8 cellular contexts compared by ENCODE assay signal in genomic region chr7:67040832-67041231, GRCh38. TPM values are rescaled to one million over a fixed set of nuclear protein-coding genes. Genes with fewer than 3 reads are reported as not detected.
A peak's percentile ranks its signal among the peaks of the same experiment; 100 is the strongest.
DNase-seq lines count a peak whose midpoint lies in the region; ATAC-seq, FAIRE-seq and TF ChIP-seq lines count a peak whose summit lies in the region.
"Not testable (repeated sequence)": the region's sequence is repeated elsewhere in the genome, so short reads cannot be mapped to it uniquely, and the experiment has no call there.

No MANE protein-coding gene starts in this region.

- TF ChIP-seq EP300 in tibial nerve (IDR thresholded peaks at IDR 0.05) = not testable (repeated sequence)

- not testable (repeated sequence) for H3K9me3 Mint-ChIP-seq in endodermal cell, nephron

- H3K4me3 Mint-ChIP-seq in endodermal cell, nephron: not testable (repeated sequence)

- H3K27ac Mint-ChIP-seq in endodermal cell = not testable (repeated sequence)
- H3K27ac Mint-ChIP-seq in nephron = peak overlapping the region in 1 of 3 experiments; percentile 72

- not testable (repeated sequence) for H3K79me2 ChIP-seq in OCI-LY1 (ENCODE audit: insufficient read depth, low read length)

- not testable (repeated sequence) for ATAC-seq in heart left ventricle

- 46% methylated on average over 2 of the region's 2 CpGs; no CpG with 5 or more reads in 1 of the 2 experiments for WGBS in endodermal cell (ENCODE audit: insufficient coverage in 1 of 2, insufficient read length in 1 of 2), 2 experiments
- WGBS in heart left ventricle, 4 donors = 44 to 57% (median 50%) methylated on average over 2 of the region's 2 CpGs
- 51 to 53% methylated on average over 2 of the region's 2 CpGs for WGBS in tibial nerve, 2 donors

- TF ChIP-seq CTCF in C4-2B (conservative IDR thresholded peaks at IDR 0.05) = peak; percentile 65
- peak; percentile 52 for TF ChIP-seq CTCF in OCI-LY1 (IDR thresholded peaks at IDR 0.05; ENCODE audit: low read length)
- peak; percentile 69 for TF ChIP-seq CTCF in endodermal cell (conservative IDR thresholded peaks at IDR 0.05)
- peak in 11 of 12 donors; percentile 17 to 56 (median 40) for TF ChIP-seq CTCF in heart left ventricle (IDR thresholded peaks at IDR 0.05)
- peak; percentile 35 to 53 (median 38) for TF ChIP-seq CTCF in nephron (IDR thresholded peaks at IDR 0.05; ENCODE audit: unreplicated experiment in 3 of 3)
- TF ChIP-seq CTCF in tibial nerve (IDR thresholded peaks at IDR 0.05) = peak in 3 of 5 experiments; percentile 24 to 46 (median 30)

- H3K4me2 ChIP-seq in OCI-LY1 (ENCODE audit: low read length) = not testable (repeated sequence)

- H3K9ac ChIP-seq in OCI-LY1 (ENCODE audit: low read length); adipocyte (ENCODE audit: low read length); endodermal cell (ENCODE audit: extremely low read depth, low read length, poor library complexity, severe bottlenecking): not testable (repeated sequence)

- H4K20me1 ChIP-seq in OCI-LY1 (ENCODE audit: insufficient read depth, low read length) = not testable (repeated sequence)

- peaks cover 20% of the 10 kb centered on the region for H3K36me3 Mint-ChIP-seq in endodermal cell (ENCODE audit: low read depth)
- not testable (repeated sequence) for H3K36me3 Mint-ChIP-seq in nephron (ENCODE audit: low read depth)

- not testable (repeated sequence) for DNase-seq in GM19239 (ENCODE audit: insufficient read length, low spot score); endodermal cell; heart left ventricle; tibial nerve (ENCODE audit: low spot score in 2 of 2)
- peak; percentile 14 for DNase-seq in adipocyte (ENCODE audit: low read depth)

- not testable (repeated sequence) for H3K9me2 ChIP-seq in OCI-LY1 (ENCODE audit: low read depth, low read length)

- H3F3A ChIP-seq in OCI-LY1 (ENCODE audit: insufficient read depth, low read length) = not testable (repeated sequence)

- FAIRE-seq in GM19239 (lab: Jason Lieb, UNC) = peak; percentile 8

- peaks cover 15% of the 10 kb centered on the region for H3K36me3 ChIP-seq in OCI-LY1 (ENCODE audit: insufficient read depth, low read length)
- not testable (repeated sequence) for H3K36me3 ChIP-seq in adipocyte (ENCODE audit: control insufficient read depth, insufficient read depth, low read length, severe bottlenecking); endodermal cell (ENCODE audit: control insufficient read depth, insufficient read depth, low read length); heart left ventricle; tibial nerve

- H3K9me3 ChIP-seq in OCI-LY1 (ENCODE audit: low read length); adipocyte (ENCODE audit: control insufficient read depth, low read length); endodermal cell (ENCODE audit: control insufficient read depth, low read length); heart left ventricle; tibial nerve: not testable (repeated sequence)

- not testable (repeated sequence) for H2AFZ ChIP-seq in OCI-LY1 (ENCODE audit: low read length)

- intact Hi-C loops in heart left ventricle (cut with DNase I) = loop anchor here in 1 of 10 donors (10.0 kb wide), 1 partner anchor 264 kb away; no protein-coding TSS in a partner anchor

- not testable (repeated sequence) for H3K27me3 ChIP-seq in OCI-LY1 (ENCODE audit: insufficient read depth, low read length); adipocyte (replicated peaks; ENCODE audit: control insufficient read depth, insufficient read depth, low read length); endodermal cell (ENCODE audit: control insufficient read depth, insufficient read depth, low read length, poor library complexity, severe bottlenecking); heart left ventricle; tibial nerve

- not testable (repeated sequence) for H3K4me1 ChIP-seq in OCI-LY1 (ENCODE audit: insufficient read depth, low read length, severe bottlenecking); adipocyte (ENCODE audit: control insufficient read depth, insufficient read depth, low read length); endodermal cell (ENCODE audit: control insufficient read depth, insufficient read depth, low read length)
- peaks cover 0 to 24% (median 8%) of the 10 kb centered on the region in 12 donors for H3K4me1 ChIP-seq in heart left ventricle
- peaks cover 0 to 16% (median 3%) of the 10 kb centered on the region in 4 donors for H3K4me1 ChIP-seq in tibial nerve

- H3K27ac ChIP-seq in C4-2B; OCI-LY1 (ENCODE audit: low read depth, low read length, poor library complexity, severe bottlenecking); endodermal cell (ENCODE audit: low read depth, low read length); heart left ventricle; tibial nerve: not testable (repeated sequence)

- not testable (repeated sequence) for H3K4me1 Mint-ChIP-seq in endodermal cell
- H3K4me1 Mint-ChIP-seq in nephron = peaks cover 15% of the 10 kb centered on the region

- H3K4me3 ChIP-seq in OCI-LY1 (ENCODE audit: low read depth, low read length, poor library complexity, severe bottlenecking); adipocyte (ENCODE audit: low read length); endodermal cell (ENCODE audit: low read length); heart left ventricle; tibial nerve: not testable (repeated sequence)

- not testable (repeated sequence) for TF ChIP-seq POLR2A in heart left ventricle (IDR thresholded peaks at IDR 0.05); tibial nerve (IDR thresholded peaks at IDR 0.05)

- not testable (repeated sequence) for H3K27me3 Mint-ChIP-seq in endodermal cell (ENCODE audit: insufficient read depth); nephron (ENCODE audit: low read depth)

RNA-seq across cellular contexts. Expression of gene TYW1, which starts 44.2 kb away (rescaled TPM):
- total RNA-seq in endodermal cell (10 to 100 TPM; 17.8 to 18.7 TPM), heart left ventricle (10 to 100 TPM in 7 of 9 donors, 1 to 10 TPM in 2; 9.6 to 16.1 (median 11.7) TPM), tibial nerve (10 to 100 TPM; 18.6 to 53.1 (median 28.3) TPM)
- polyA plus RNA-seq in endodermal cell (2013, experiment 1 of 2) = 19.4 TPM
- polyA plus RNA-seq in endodermal cell (2013, experiment 2 of 2) = 16.5 TPM
- 10 to 100 TPM in 1 of 2 donors, 1 to 10 TPM in 1; 4.9 to 10.5 TPM for polyA plus RNA-seq in heart left ventricle

RNA-seq across cellular contexts. Expression of gene SBDS, which starts 45.4 kb away (rescaled TPM):
- total RNA-seq in endodermal cell = 10 to 100 TPM; 22.6 to 28.5 TPM
- 37.9 TPM for polyA plus RNA-seq in endodermal cell (2013, experiment 1 of 2)
- polyA plus RNA-seq in endodermal cell (2013, experiment 2 of 2) = 35.9 TPM
- total RNA-seq in heart left ventricle = 100 to 1,000 TPM; 135 to 310 (median 225) TPM
- polyA plus RNA-seq in heart left ventricle = 100 to 1,000 TPM; 154 to 308 TPM
- 100 to 1,000 TPM; 138 to 199 (median 179) TPM for total RNA-seq in tibial nerve

Comparison
In these comparisons a context has a peak if more than half of its experiments do, and no peak if none do; other contexts are left out.
1. RNA of gene SBDS, which starts 45.4 kb away (total RNA-seq): 135 to 310 TPM in heart left ventricle and 138 to 199 TPM in tibial nerve; 22.6 to 28.5 TPM in endodermal cell; every median in the first group is over 4 times any median in the second.
2. Peak in every context shown above with its lines, with median percentiles within 50 percentile points of each other: CTCF ChIP-seq.